20 cellular contexts compared by ENCODE assay signal in genomic region chr2:25816249-25816648, GRCh38.
DNase-seq lines count a peak whose midpoint lies in the region; ATAC-seq lines count a peak whose summit lies in the region.
"Had no signal": no experiment of that assay in that cellular context is flagged by ENCODE, and none has a peak within 500 bp of the region (broad histone marks: within the 10 kb centered on the region; RNA-seq: fewer than 3 reads in every experiment).

No MANE protein-coding gene starts in this region.

- H3K27ac Mint-ChIP-seq in activated CD4-positive, alpha-beta memory T cell treated with anti-CD3 and anti-CD28 coated beads for 36 hours, result peak overlapping the region; percentile 16
- no peak overlapping the region for H3K27ac Mint-ChIP-seq in activated CD4-positive, alpha-beta memory T cell treated with anti-CD3 and anti-CD28 coated beads, Interleukin-2, amount 10 ng/mL, durations not matched to agents 7 days and 5 days
- peak overlapping the region in 7 of 8 donors; percentile 13 to 95 (median 50) for H3K27ac Mint-ChIP-seq in CD8-positive, alpha-beta memory T cell
- H3K27ac Mint-ChIP-seq in activated T-helper 1 cell treated with anti-CD3 and anti-CD28 coated beads, Interleukin-12 subunit alpha, Interleukin-12 subunit beta, Interleukin-2, Interleukin-4 antibody, amounts not matched to agents 30 ng/mL and 10 ng/mL and 1 ng/mL, durations not matched to agents 14 hours and 24 hours and 36 hours, result peak overlapping the region; percentile 71
- peak overlapping the region; percentile 85 to 94 (median 90) for H3K27ac Mint-ChIP-seq in immature natural killer cell

- peaks cover 26% of the 10 kb centered on the region for H3K4me1 ChIP-seq in CD8-positive, alpha-beta memory T cell (ENCODE audit: insufficient read depth, low read length)

- no peak overlapping the region for H3K4me3 Mint-ChIP-seq in activated CD4-positive, alpha-beta memory T cell treated with anti-CD3 and anti-CD28 coated beads for 36 hours
- no peak overlapping the region for H3K4me3 Mint-ChIP-seq in activated CD4-positive, alpha-beta memory T cell treated with anti-CD3 and anti-CD28 coated beads, Interleukin-2, amount 10 ng/mL, durations not matched to agents 7 days and 5 days
- H3K4me3 Mint-ChIP-seq in CD8-positive, alpha-beta memory T cell, result peak overlapping the region in 4 of 7 donors; percentile 2 to 57 (median 13)
- H3K4me3 Mint-ChIP-seq in activated T-helper 1 cell treated with anti-CD3 and anti-CD28 coated beads, Interleukin-12 subunit alpha, Interleukin-12 subunit beta, Interleukin-2, Interleukin-4 antibody, amounts not matched to agents 30 ng/mL and 10 ng/mL and 1 ng/mL, durations not matched to agents 14 hours and 24 hours and 36 hours, result no peak overlapping the region
- peak overlapping the region in 4 of 5 donors; percentile 31 to 59 (median 47) for H3K4me3 Mint-ChIP-seq in immature natural killer cell

- H3K4me1 Mint-ChIP-seq in activated CD4-positive, alpha-beta memory T cell treated with anti-CD3 and anti-CD28 coated beads for 36 hours (ENCODE audit: low read depth), result peaks cover 57% of the 10 kb centered on the region
- peaks cover 26% of the 10 kb centered on the region for H3K4me1 Mint-ChIP-seq in activated CD4-positive, alpha-beta memory T cell treated with anti-CD3 and anti-CD28 coated beads, Interleukin-2, amount 10 ng/mL, durations not matched to agents 7 days and 5 days
- H3K4me1 Mint-ChIP-seq in CD8-positive, alpha-beta memory T cell, result peaks cover 43 to 77% (median 63%) of the 10 kb centered on the region in 3 donors
- peaks cover 50% of the 10 kb centered on the region for H3K4me1 Mint-ChIP-seq in activated T-helper 1 cell treated with anti-CD3 and anti-CD28 coated beads, Interleukin-12 subunit alpha, Interleukin-12 subunit beta, Interleukin-2, Interleukin-4 antibody, amounts not matched to agents 30 ng/mL and 10 ng/mL and 1 ng/mL, durations not matched to agents 14 hours and 24 hours and 36 hours (ENCODE audit: low read depth)
- peaks cover 56 to 64% of the 10 kb centered on the region in 2 donors for H3K4me1 Mint-ChIP-seq in immature natural killer cell

- H3K9me3 ChIP-seq in CD8-positive, alpha-beta memory T cell (ENCODE audit: low read length), result no peaks in the 10 kb centered on the region
- H3K9me3 ChIP-seq: A549 had no signal

- H3K36me3 ChIP-seq in CD8-positive, alpha-beta memory T cell (ENCODE audit: insufficient read depth, low read length), result no peaks in the 10 kb centered on the region

- POLR2A ChIA-PET in activated CD4-positive, alpha-beta memory T cell treated with anti-CD3 and anti-CD28 coated beads for 36 hours (lab: Charles Lee), result interaction anchor here (0.6 kb wide), 1 partner anchor 592 kb away, joined by 5 read pairs; no protein-coding TSS in a partner anchor
- POLR2A ChIA-PET in activated CD4-positive, alpha-beta memory T cell treated with anti-CD3 and anti-CD28 coated beads, Interleukin-2, amount 10 ng/mL, durations not matched to agents 7 days and 5 days (lab: Charles Lee), result interaction anchor here (1.2 to 2.9 kb wide), 3 partner anchors 9 to 21 kb away, joined by 3 to 23 read pairs (median 3); no protein-coding TSS in a partner anchor
- POLR2A ChIA-PET in CD8-positive, alpha-beta memory T cell (lab: Charles Lee), result no interaction called here

- no peaks in the 10 kb centered on the region for H3K27me3 ChIP-seq in CD8-positive, alpha-beta memory T cell (ENCODE audit: insufficient read depth, low read length, poor library complexity, severe bottlenecking)

- H3K27ac ChIP-seq in CD8-positive, alpha-beta memory T cell (ENCODE audit: low read depth, low read length), result no peak overlapping the region
- H3K27ac ChIP-seq: A549 had no signal

- intact Hi-C loops in activated CD4-positive, alpha-beta memory T cell treated with anti-CD3 and anti-CD28 coated beads for 36 hours (cut with micrococcal nuclease), result no loop called here
- intact Hi-C loops in activated T-helper 1 cell treated with anti-CD3 and anti-CD28 coated beads, Interleukin-12 subunit alpha, Interleukin-12 subunit beta, Interleukin-2, Interleukin-4 antibody, amounts not matched to agents 30 ng/mL and 10 ng/mL and 1 ng/mL, durations not matched to agents 14 hours and 24 hours and 36 hours (cut with micrococcal nuclease), result loop anchor here (2.0 kb wide), 1 partner anchor 229 kb away; no protein-coding TSS in a partner anchor

- DNase-seq in activated CD4-positive, alpha-beta memory T cell treated with anti-CD3 and anti-CD28 coated beads for 36 hours, result no peak
- no peak for DNase-seq in activated CD4-positive, alpha-beta memory T cell treated with anti-CD3 and anti-CD28 coated beads, Interleukin-2, amount 10 ng/mL, durations not matched to agents 7 days and 5 days
- peak in 1 of 5 donors; percentile 9 for DNase-seq in CD8-positive, alpha-beta memory T cell
- DNase-seq in activated T-helper 1 cell treated with anti-CD3 and anti-CD28 coated beads, Interleukin-12 subunit alpha, Interleukin-12 subunit beta, Interleukin-2, Interleukin-4 antibody, amounts not matched to agents 30 ng/mL and 10 ng/mL and 1 ng/mL, durations not matched to agents 14 hours and 24 hours and 36 hours (ENCODE audit: low spot score), result no peak
- DNase-seq in immature natural killer cell, result peak; percentile 57 to 67 (median 65)
- no peak for DNase-seq in H4 (ENCODE audit: low spot score)
- DNase-seq in NCI-H1417 treated with DMSO at 0.1 percent for 48 hours (lab: John Stamatoyannopoulos, UW), result no peak
- DNase-seq: AML-193, DND-41, GDM1, H7, Karpas-422, MM.1S, NCI-H1930, NCI-H2171, NCI-H446 treated with DMSO at 0.1 percent for 48 hours, NCI-H774 had no signal

- peaks cover 1% of the 10 kb centered on the region for H3K27me3 Mint-ChIP-seq in activated CD4-positive, alpha-beta memory T cell treated with anti-CD3 and anti-CD28 coated beads for 36 hours
- no peaks in the 10 kb centered on the region for H3K27me3 Mint-ChIP-seq in activated CD4-positive, alpha-beta memory T cell treated with anti-CD3 and anti-CD28 coated beads, Interleukin-2, amount 10 ng/mL, durations not matched to agents 7 days and 5 days
- H3K27me3 Mint-ChIP-seq in CD8-positive, alpha-beta memory T cell, result no peaks in the 10 kb centered on the region
- H3K27me3 Mint-ChIP-seq in activated T-helper 1 cell treated with anti-CD3 and anti-CD28 coated beads, Interleukin-12 subunit alpha, Interleukin-12 subunit beta, Interleukin-2, Interleukin-4 antibody, amounts not matched to agents 30 ng/mL and 10 ng/mL and 1 ng/mL, durations not matched to agents 14 hours and 24 hours and 36 hours (ENCODE audit: insufficient read depth), result peaks cover 2% of the 10 kb centered on the region
- peaks cover 0 to 6% (median 0%) of the 10 kb centered on the region in 3 donors for H3K27me3 Mint-ChIP-seq in immature natural killer cell (ENCODE audit: low read depth in 3 of 3)

- no peak for ATAC-seq in GM18861 (IDR thresholded peaks at IDR 0.05; ENCODE audit: unreplicated experiment)
- ATAC-seq: A549, HepG2 had no signal

- peaks cover 8% of the 10 kb centered on the region for H3K36me3 Mint-ChIP-seq in activated CD4-positive, alpha-beta memory T cell treated with anti-CD3 and anti-CD28 coated beads for 36 hours
- H3K36me3 Mint-ChIP-seq in activated CD4-positive, alpha-beta memory T cell treated with anti-CD3 and anti-CD28 coated beads, Interleukin-2, amount 10 ng/mL, durations not matched to agents 7 days and 5 days (ENCODE audit: low read depth), result peaks cover 15% of the 10 kb centered on the region
- peaks cover 0 to 6% (median 3%) of the 10 kb centered on the region in 3 donors for H3K36me3 Mint-ChIP-seq in CD8-positive, alpha-beta memory T cell
- H3K36me3 Mint-ChIP-seq in activated T-helper 1 cell treated with anti-CD3 and anti-CD28 coated beads, Interleukin-12 subunit alpha, Interleukin-12 subunit beta, Interleukin-2, Interleukin-4 antibody, amounts not matched to agents 30 ng/mL and 10 ng/mL and 1 ng/mL, durations not matched to agents 14 hours and 24 hours and 36 hours (ENCODE audit: low read depth), result peaks cover 12% of the 10 kb centered on the region
- peaks cover 0 to 4% (median 0%) of the 10 kb centered on the region in 3 donors for H3K36me3 Mint-ChIP-seq in immature natural killer cell

- CTCF ChIA-PET in activated CD4-positive, alpha-beta memory T cell treated with anti-CD3 and anti-CD28 coated beads for 36 hours (lab: Charles Lee), result interaction anchor here (0.8 to 1.9 kb wide), 2 partner anchors 35 to 36 kb away, joined by 3 to 6 read pairs; no protein-coding TSS in a partner anchor
- CTCF ChIA-PET in activated CD4-positive, alpha-beta memory T cell treated with anti-CD3 and anti-CD28 coated beads, Interleukin-2, amount 10 ng/mL, durations not matched to agents 7 days and 5 days (lab: Charles Lee), result no interaction called here
- CTCF ChIA-PET in CD8-positive, alpha-beta memory T cell (lab: Charles Lee), result no interaction called here

- H3K4me3 ChIP-seq in CD8-positive, alpha-beta memory T cell (ENCODE audit: low read length), result no peak overlapping the region
- H3K4me3 ChIP-seq: A549 had no signal

- H3K9me3 Mint-ChIP-seq in activated CD4-positive, alpha-beta memory T cell treated with anti-CD3 and anti-CD28 coated beads for 36 hours, result no peaks in the 10 kb centered on the region
- no peaks in the 10 kb centered on the region for H3K9me3 Mint-ChIP-seq in activated CD4-positive, alpha-beta memory T cell treated with anti-CD3 and anti-CD28 coated beads, Interleukin-2, amount 10 ng/mL, durations not matched to agents 7 days and 5 days
- H3K9me3 Mint-ChIP-seq in CD8-positive, alpha-beta memory T cell, result no peaks in the 10 kb centered on the region
- no peaks in the 10 kb centered on the region for H3K9me3 Mint-ChIP-seq in activated T-helper 1 cell treated with anti-CD3 and anti-CD28 coated beads, Interleukin-12 subunit alpha, Interleukin-12 subunit beta, Interleukin-2, Interleukin-4 antibody, amounts not matched to agents 30 ng/mL and 10 ng/mL and 1 ng/mL, durations not matched to agents 14 hours and 24 hours and 36 hours
- no peaks in the 10 kb centered on the region for H3K9me3 Mint-ChIP-seq in immature natural killer cell

Comparison
In these comparisons a context has a peak if more than half of its experiments do, and no peak if none do; other contexts are left out.
1. DNase-seq: peak in immature natural killer cell (3 of 3); none in activated CD4-positive, alpha-beta memory T cell treated with anti-CD3 and anti-CD28 coated beads for 36 hours (single experiment), activated CD4-positive, alpha-beta memory T cell treated with anti-CD3 and anti-CD28 coated beads, Interleukin-2, amount 10 ng/mL, durations not matched to agents 7 days and 5 days (single experiment), activated T-helper 1 cell treated with anti-CD3 and anti-CD28 coated beads, Interleukin-12 subunit alpha, Interleukin-12 subunit beta, Interleukin-2, Interleukin-4 antibody, amounts not matched to agents 30 ng/mL and 10 ng/mL and 1 ng/mL, durations not matched to agents 14 hours and 24 hours and 36 hours (single experiment), H4 (single experiment) and NCI-H1417 treated with DMSO at 0.1 percent for 48 hours (single experiment).
2. H3K4me3 Mint-ChIP-seq: peak in CD8-positive, alpha-beta memory T cell (4 of 7) and immature natural killer cell (4 of 5); none in activated CD4-positive, alpha-beta memory T cell treated with anti-CD3 and anti-CD28 coated beads for 36 hours (single experiment), activated CD4-positive, alpha-beta memory T cell treated with anti-CD3 and anti-CD28 coated beads, Interleukin-2, amount 10 ng/mL, durations not matched to agents 7 days and 5 days (single experiment) and activated T-helper 1 cell treated with anti-CD3 and anti-CD28 coated beads, Interleukin-12 subunit alpha, Interleukin-12 subunit beta, Interleukin-2, Interleukin-4 antibody, amounts not matched to agents 30 ng/mL and 10 ng/mL and 1 ng/mL, durations not matched to agents 14 hours and 24 hours and 36 hours (single experiment).